In genomic region chr6:32610897-32611296, GRCh38 we compare ENCODE assay signal across 1 cellular context.
TF ChIP-seq lines count a peak whose summit lies in the region.

No MANE protein-coding gene starts in this region.

TF ChIP-seq in HCT116, 20 proteins besides CTCF, POLR2A, EP300 and RAD21 (continued from another document):
- TF ChIP-seq EGR1 (IDR thresholded peaks at IDR 0.05; ENCODE audit: low read depth) (no peak), ELF1 (IDR thresholded peaks at IDR 0.05; ENCODE audit: borderline replicate concordance, low read depth) (no peak), SRF (IDR thresholded peaks at IDR 0.05; ENCODE audit: low read depth) (no peak), TCF7L2 (IDR thresholded peaks at IDR 0.05; ENCODE audit: borderline replicate concordance, extremely low read depth, insufficient read depth, insufficient read length) (no peak), POLR2AphosphoS5 (IDR thresholded peaks at IDR 0.05; ENCODE audit: low read depth, low read length) (no peak), CEBPB (IDR thresholded peaks at IDR 0.05; ENCODE audit: low read depth) (no peak), EZH2 (IDR thresholded peaks at IDR 0.05) (no peak)
- TF ChIP-seq, protein P1, sequence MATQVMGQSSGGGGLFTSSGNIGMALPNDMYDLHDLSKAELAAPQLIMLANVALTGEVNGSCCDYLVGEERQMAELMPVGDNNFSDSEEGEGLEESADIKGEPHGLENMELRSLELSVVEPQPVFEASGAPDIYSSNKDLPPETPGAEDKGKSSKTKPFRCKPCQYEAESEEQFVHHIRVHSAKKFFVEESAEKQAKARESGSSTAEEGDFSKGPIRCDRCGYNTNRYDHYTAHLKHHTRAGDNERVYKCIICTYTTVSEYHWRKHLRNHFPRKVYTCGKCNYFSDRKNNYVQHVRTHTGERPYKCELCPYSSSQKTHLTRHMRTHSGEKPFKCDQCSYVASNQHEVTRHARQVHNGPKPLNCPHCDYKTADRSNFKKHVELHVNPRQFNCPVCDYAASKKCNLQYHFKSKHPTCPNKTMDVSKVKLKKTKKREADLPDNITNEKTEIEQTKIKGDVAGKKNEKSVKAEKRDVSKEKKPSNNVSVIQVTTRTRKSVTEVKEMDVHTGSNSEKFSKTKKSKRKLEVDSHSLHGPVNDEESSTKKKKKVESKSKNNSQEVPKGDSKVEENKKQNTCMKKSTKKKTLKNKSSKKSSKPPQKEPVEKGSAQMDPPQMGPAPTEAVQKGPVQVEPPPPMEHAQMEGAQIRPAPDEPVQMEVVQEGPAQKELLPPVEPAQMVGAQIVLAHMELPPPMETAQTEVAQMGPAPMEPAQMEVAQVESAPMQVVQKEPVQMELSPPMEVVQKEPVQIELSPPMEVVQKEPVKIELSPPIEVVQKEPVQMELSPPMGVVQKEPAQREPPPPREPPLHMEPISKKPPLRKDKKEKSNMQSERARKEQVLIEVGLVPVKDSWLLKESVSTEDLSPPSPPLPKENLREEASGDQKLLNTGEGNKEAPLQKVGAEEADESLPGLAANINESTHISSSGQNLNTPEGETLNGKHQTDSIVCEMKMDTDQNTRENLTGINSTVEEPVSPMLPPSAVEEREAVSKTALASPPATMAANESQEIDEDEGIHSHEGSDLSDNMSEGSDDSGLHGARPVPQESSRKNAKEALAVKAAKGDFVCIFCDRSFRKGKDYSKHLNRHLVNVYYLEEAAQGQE (IDR thresholded peaks at IDR 0.05; ENCODE audit: low read depth): no peak
- TF ChIP-seq, protein P2, sequence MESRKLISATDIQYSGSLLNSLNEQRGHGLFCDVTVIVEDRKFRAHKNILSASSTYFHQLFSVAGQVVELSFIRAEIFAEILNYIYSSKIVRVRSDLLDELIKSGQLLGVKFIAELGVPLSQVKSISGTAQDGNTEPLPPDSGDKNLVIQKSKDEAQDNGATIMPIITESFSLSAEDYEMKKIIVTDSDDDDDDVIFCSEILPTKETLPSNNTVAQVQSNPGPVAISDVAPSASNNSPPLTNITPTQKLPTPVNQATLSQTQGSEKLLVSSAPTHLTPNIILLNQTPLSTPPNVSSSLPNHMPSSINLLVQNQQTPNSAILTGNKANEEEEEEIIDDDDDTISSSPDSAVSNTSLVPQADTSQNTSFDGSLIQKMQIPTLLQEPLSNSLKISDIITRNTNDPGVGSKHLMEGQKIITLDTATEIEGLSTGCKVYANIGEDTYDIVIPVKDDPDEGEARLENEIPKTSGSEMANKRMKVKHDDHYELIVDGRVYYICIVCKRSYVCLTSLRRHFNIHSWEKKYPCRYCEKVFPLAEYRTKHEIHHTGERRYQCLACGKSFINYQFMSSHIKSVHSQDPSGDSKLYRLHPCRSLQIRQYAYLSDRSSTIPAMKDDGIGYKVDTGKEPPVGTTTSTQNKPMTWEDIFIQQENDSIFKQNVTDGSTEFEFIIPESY (IDR thresholded peaks at IDR 0.05; ENCODE audit: extremely low read depth, insufficient replicate concordance, low read length): no peak
TF ChIP-seq in HCT116: peak in this region for 0.
